Comparison of ENCODE assay signal across 17 cellular contexts in the genomic region with DNA sequence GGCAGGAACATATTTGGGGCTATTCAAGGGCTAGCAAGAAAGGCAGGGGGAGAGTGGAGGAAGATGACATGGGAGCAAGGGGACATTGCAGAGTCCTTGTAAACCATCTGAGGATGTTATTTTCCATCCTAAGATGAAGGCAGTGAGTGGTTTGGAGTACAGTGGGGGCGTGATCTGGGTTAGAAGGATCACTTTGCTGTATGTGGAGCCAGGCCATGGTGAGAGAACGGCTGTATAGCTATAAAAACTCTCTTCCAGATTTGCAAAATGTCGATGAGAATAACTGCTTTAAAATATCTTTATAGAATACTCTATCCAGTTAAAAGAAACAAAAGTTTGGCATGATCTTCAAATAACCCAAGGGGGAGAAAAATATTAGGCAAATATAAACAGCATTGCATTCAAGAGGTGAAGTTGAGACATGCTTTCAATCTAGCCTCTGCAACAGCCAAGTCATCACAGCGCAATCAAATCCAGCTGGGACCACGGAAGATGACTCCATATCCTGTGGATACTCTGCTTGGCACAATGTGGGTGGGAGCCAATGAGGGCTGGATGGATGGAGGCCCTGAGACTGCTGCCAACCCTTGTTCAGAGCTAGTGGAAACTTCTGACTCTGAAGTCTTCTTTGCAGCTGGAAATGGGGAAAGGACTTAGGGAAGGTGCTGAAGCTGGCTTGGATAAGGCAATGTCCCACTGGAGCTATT.
DNase-seq lines count a peak whose midpoint lies in the region; ATAC-seq and TF ChIP-seq lines count a peak whose summit lies in the region.
"Had no signal": no experiment of that assay in that cellular context is flagged by ENCODE, and none has a peak within 500 bp of the region (broad histone marks: within the 10 kb centered on the region; RNA-seq: fewer than 3 reads in every experiment).

No MANE protein-coding gene starts in this region.

- H3K27me3 ChIP-seq in Peyer's patch: no peaks in the 10 kb centered on the region
- H3K27me3 ChIP-seq: ovary had no signal

- ATAC-seq in esophagus mucosa (peak; percentile 23), GM18909 (IDR thresholded peaks at IDR 0.05; ENCODE audit: poor library complexity, unreplicated experiment) (no peak), GM21381 (IDR thresholded peaks at IDR 0.05; ENCODE audit: unreplicated experiment) (no peak)
- no peak for ATAC-seq in effector memory CD8-positive, alpha-beta T cell (replicated peaks)
- ATAC-seq: activated CD8-positive, alpha-beta T cell treated with anti-CD3 and anti-CD28 coated beads for 36 hours; T-helper 17 cell had no signal

- no peak overlapping the region for H3K27ac Mint-ChIP-seq in effector memory CD8-positive, alpha-beta T cell
- H3K27ac Mint-ChIP-seq: activated CD8-positive, alpha-beta T cell treated with anti-CD3 and anti-CD28 coated beads for 36 hours; CD14-positive monocyte; T-helper 17 cell had no signal

- no peaks in the 10 kb centered on the region for H3K27me3 Mint-ChIP-seq in effector memory CD8-positive, alpha-beta T cell
- H3K27me3 Mint-ChIP-seq: activated CD8-positive, alpha-beta T cell treated with anti-CD3 and anti-CD28 coated beads for 36 hours; central memory CD8-positive, alpha-beta T cell; T-helper 17 cell had no signal

- no peaks in the 10 kb centered on the region for H3K4me1 Mint-ChIP-seq in effector memory CD8-positive, alpha-beta T cell (ENCODE audit: low read depth in 2 of 2)
- H3K4me1 Mint-ChIP-seq: central memory CD8-positive, alpha-beta T cell; T-helper 17 cell had no signal

- no peaks in the 10 kb centered on the region for H3K4me1 ChIP-seq in Peyer's patch

- no peak for TF ChIP-seq CTCF in Peyer's patch (IDR thresholded peaks at IDR 0.05)

- no peaks in the 10 kb centered on the region for H3K36me3 ChIP-seq in Peyer's patch
- H3K36me3 ChIP-seq: ovary had no signal

- H3K9me3 ChIP-seq in Peyer's patch: no peaks in the 10 kb centered on the region
- H3K9me3 ChIP-seq: ovary had no signal

- no peak overlapping the region for H3K4me3 ChIP-seq in Peyer's patch
- H3K4me3 ChIP-seq: ovary had no signal

- no peak overlapping the region for H3K4me3 Mint-ChIP-seq in effector memory CD8-positive, alpha-beta T cell
- H3K4me3 Mint-ChIP-seq: activated CD8-positive, alpha-beta T cell treated with anti-CD3 and anti-CD28 coated beads for 36 hours; CD14-positive monocyte; central memory CD8-positive, alpha-beta T cell; T-helper 17 cell had no signal

- no peaks in the 10 kb centered on the region for H3K36me3 Mint-ChIP-seq in effector memory CD8-positive, alpha-beta T cell (ENCODE audit: insufficient read depth)
- H3K36me3 Mint-ChIP-seq: CD14-positive monocyte had no signal

- H3K9me3 Mint-ChIP-seq in effector memory CD8-positive, alpha-beta T cell: peaks cover 0 to 2% of the 10 kb centered on the region in 2 donors
- H3K9me3 Mint-ChIP-seq: activated CD8-positive, alpha-beta T cell treated with anti-CD3 and anti-CD28 coated beads for 36 hours; CD14-positive monocyte had no signal

- DNase-seq in AG20443 (ENCODE audit: low spot score): peak; percentile 87
- DNase-seq in RKO (ENCODE audit: low spot score): peak; percentile 28
- peak; percentile 29 to 88 for DNase-seq in lung microvascular endothelial cell (ENCODE audit: low read depth in 2 of 2)
- no peak for DNase-seq in Peyer's patch
- DNase-seq in effector memory CD8-positive, alpha-beta T cell: no peak
- DNase-seq: activated CD8-positive, alpha-beta T cell treated with anti-CD3 and anti-CD28 coated beads for 36 hours; GF-D8; mesendoderm; NCI-H2171; ovary; stimulated activated CD4-positive, alpha-beta T cell treated with anti-CD3 and anti-CD28 coated beads, Interleukin-2, amount 100 ng/mL, for 24 hours; T-helper 17 cell had no signal

- no peak overlapping the region for H3K27ac ChIP-seq in Peyer's patch
- H3K27ac ChIP-seq: ovary had no signal

- TF ChIP-seq POLR2A in Peyer's patch (IDR thresholded peaks at IDR 0.05): no peak

Comparison
In these comparisons a context has a peak if more than half of its experiments do, and no peak if none do; other contexts are left out.
1. DNase-seq: peak in AG20443 (single experiment), RKO (single experiment) and lung microvascular endothelial cell (2 of 2); none in Peyer's patch (0 of 3) and effector memory CD8-positive, alpha-beta T cell (0 of 3).